In genomic region chr12:20946732-20947131, GRCh38 we compare ENCODE assay signal across 8 cellular contexts.
DNase-seq lines count a peak whose midpoint lies in the region; ATAC-seq and TF ChIP-seq lines count a peak whose summit lies in the region.

No MANE protein-coding gene starts in this region.

- H3K27me3 Mint-ChIP-seq in activated naive CD8-positive, alpha-beta T cell treated with anti-CD3 and anti-CD28 coated beads, Interleukin-2, amount 50 U/mL, for 24 hours = no peaks in the 10 kb centered on the region
- no peaks in the 10 kb centered on the region for H3K27me3 Mint-ChIP-seq in activated naive CD8-positive, alpha-beta T cell treated with anti-CD3 and anti-CD28 coated beads for 36 hours
- no peaks in the 10 kb centered on the region; the same call in 1 of the 2 replicates for H3K27me3 Mint-ChIP-seq in WTC11 (ENCODE audit: low read depth)
- H3K27me3 Mint-ChIP-seq in mesothelial cell of epicardium (ENCODE audit: low read depth) = peaks cover 3% of the 10 kb centered on the region

- TF ChIP-seq CTCF in WTC11 (IDR thresholded peaks at IDR 0.05) (peak; percentile 57), mesothelial cell of epicardium (IDR thresholded peaks at IDR 0.05; ENCODE audit: unreplicated experiment) (peak; percentile 67)

- no peak overlapping the region for H3K4me3 Mint-ChIP-seq in activated naive CD8-positive, alpha-beta T cell treated with anti-CD3 and anti-CD28 coated beads, Interleukin-2, amount 50 U/mL, for 24 hours
- H3K4me3 Mint-ChIP-seq in activated naive CD8-positive, alpha-beta T cell treated with anti-CD3 and anti-CD28 coated beads for 36 hours = no peak overlapping the region
- H3K4me3 Mint-ChIP-seq in WTC11 (no peak overlapping the region), mesothelial cell of epicardium (no peak overlapping the region)

- H3K27ac ChIP-seq in substantia nigra (ENCODE audit: low read depth, low read length, poor library complexity, severe bottlenecking) = no peak overlapping the region

- POLR2A ChIA-PET in WTC11 (lab: Charles Lee) = no interaction called here

- no peaks in the 10 kb centered on the region for H3K36me3 Mint-ChIP-seq in activated naive CD8-positive, alpha-beta T cell treated with anti-CD3 and anti-CD28 coated beads, Interleukin-2, amount 50 U/mL, for 24 hours (ENCODE audit: low read depth)
- no peaks in the 10 kb centered on the region for H3K36me3 Mint-ChIP-seq in activated naive CD8-positive, alpha-beta T cell treated with anti-CD3 and anti-CD28 coated beads for 36 hours
- H3K36me3 Mint-ChIP-seq in WTC11 = peaks cover 11% of the 10 kb centered on the region
- no peaks in the 10 kb centered on the region for H3K36me3 Mint-ChIP-seq in mesothelial cell of epicardium

- peak; percentile 4 for DNase-seq in activated naive CD8-positive, alpha-beta T cell treated with anti-CD3 and anti-CD28 coated beads, Interleukin-2, amount 50 U/mL, for 24 hours
- DNase-seq in activated naive CD8-positive, alpha-beta T cell treated with anti-CD3 and anti-CD28 coated beads for 36 hours = no peak
- DNase-seq in HT-29 (ENCODE audit: low spot score) (peak; percentile 69), WTC11 (ENCODE audit: low spot score) (peak; percentile 58), mesothelial cell of epicardium (ENCODE audit: low spot score in 2 of 2, unreplicated experiment in 2 of 2) (no peak), substantia nigra (lab: John Stamatoyannopoulos, UW) (no peak), hepatic stellate cell (ENCODE audit: low spot score) (no peak)

- H3K4me1 Mint-ChIP-seq in activated naive CD8-positive, alpha-beta T cell treated with anti-CD3 and anti-CD28 coated beads, Interleukin-2, amount 50 U/mL, for 24 hours = no peaks in the 10 kb centered on the region
- no peaks in the 10 kb centered on the region for H3K4me1 Mint-ChIP-seq in activated naive CD8-positive, alpha-beta T cell treated with anti-CD3 and anti-CD28 coated beads for 36 hours
- H3K4me1 Mint-ChIP-seq in WTC11 = peaks cover 3% of the 10 kb centered on the region; the same call in 1 of the 2 replicates
- no peaks in the 10 kb centered on the region for H3K4me1 Mint-ChIP-seq in mesothelial cell of epicardium

- no peaks in the 10 kb centered on the region for H3K9me3 Mint-ChIP-seq in activated naive CD8-positive, alpha-beta T cell treated with anti-CD3 and anti-CD28 coated beads, Interleukin-2, amount 50 U/mL, for 24 hours
- peaks cover 1% of the 10 kb centered on the region for H3K9me3 Mint-ChIP-seq in activated naive CD8-positive, alpha-beta T cell treated with anti-CD3 and anti-CD28 coated beads for 36 hours
- H3K9me3 Mint-ChIP-seq in WTC11 (peaks cover 27% of the 10 kb centered on the region), mesothelial cell of epicardium (peaks cover 7% of the 10 kb centered on the region)

- H3K27ac Mint-ChIP-seq in activated naive CD8-positive, alpha-beta T cell treated with anti-CD3 and anti-CD28 coated beads, Interleukin-2, amount 50 U/mL, for 24 hours = no peak overlapping the region
- no peak overlapping the region for H3K27ac Mint-ChIP-seq in activated naive CD8-positive, alpha-beta T cell treated with anti-CD3 and anti-CD28 coated beads for 36 hours
- H3K27ac Mint-ChIP-seq in WTC11 (no peak overlapping the region), mesothelial cell of epicardium (no peak overlapping the region)

- no peak for ATAC-seq in activated naive CD8-positive, alpha-beta T cell treated with anti-CD3 and anti-CD28 coated beads, Interleukin-2, amount 50 U/mL, for 24 hours
- ATAC-seq in WTC11 = peak; percentile 71
- no peak for ATAC-seq in HG02798 (IDR thresholded peaks at IDR 0.05; ENCODE audit: poor library complexity, unreplicated experiment)

- CTCF ChIA-PET in WTC11 (lab: Charles Lee) = no interaction called here

TF ChIP-seq in WTC11, 78 proteins besides CTCF, POLR2A, EP300 and RAD21:
- TF ChIP-seq NFYB (CRISPR knock-in tag; conservative IDR thresholded peaks at IDR 0.05; ENCODE audit: low read depth) = no peak
- TF ChIP-seq PRDM15 (CRISPR knock-in tag; IDR thresholded peaks at IDR 0.05) = no peak
- no peak for TF ChIP-seq SOX15 (CRISPR knock-in tag; IDR thresholded peaks at IDR 0.05)
- no peak for TF ChIP-seq KAT7 (CRISPR knock-in tag; IDR thresholded peaks at IDR 0.05; ENCODE audit: borderline replicate concordance)
- TF ChIP-seq ATF6 (CRISPR knock-in tag; IDR thresholded peaks at IDR 0.05) = no peak
- TF ChIP-seq TEAD1 (CRISPR knock-in tag; IDR thresholded peaks at IDR 0.05) = no peak
- TF ChIP-seq E2F5 (CRISPR knock-in tag; IDR thresholded peaks at IDR 0.05) = no peak
- no peak for TF ChIP-seq IRF2 (CRISPR knock-in tag; IDR thresholded peaks at IDR 0.05; ENCODE audit: borderline replicate concordance, low read depth)
- TF ChIP-seq GRHL2 (CRISPR knock-in tag; IDR thresholded peaks at IDR 0.05; ENCODE audit: insufficient replicate concordance, severe bottlenecking) = no peak
- no peak for TF ChIP-seq ZBTB43 (CRISPR knock-in tag; IDR thresholded peaks at IDR 0.05)

Comparison
In these comparisons a context has a peak if more than half of its experiments do, and no peak if none do; other contexts are left out.
1. DNase-seq: peak in activated naive CD8-positive, alpha-beta T cell treated with anti-CD3 and anti-CD28 coated beads, Interleukin-2, amount 50 U/mL, for 24 hours (single experiment), HT-29 (single experiment) and WTC11 (single experiment); none in activated naive CD8-positive, alpha-beta T cell treated with anti-CD3 and anti-CD28 coated beads for 36 hours (single experiment), mesothelial cell of epicardium (0 of 2), substantia nigra (0 of 49) and hepatic stellate cell (single experiment).